In the genomic region with DNA sequence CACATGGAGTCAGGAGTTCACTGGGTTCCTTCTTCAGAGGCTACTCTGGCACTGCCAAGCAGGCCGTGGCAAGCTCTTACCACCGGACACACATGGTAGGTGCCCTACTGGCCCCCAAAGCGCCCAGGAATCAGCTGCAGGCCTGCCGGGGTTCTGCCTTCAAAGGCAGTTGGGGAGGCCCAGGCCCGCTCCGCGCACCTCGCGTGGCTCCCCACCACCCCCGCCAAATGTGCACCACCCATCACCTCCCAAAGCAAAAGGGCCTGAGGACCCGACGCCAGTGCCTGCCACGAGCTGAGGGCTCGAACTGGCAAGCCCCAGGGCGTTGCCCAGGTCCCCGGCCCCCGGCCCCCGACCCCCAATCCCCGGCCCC, we compare ENCODE assay signal across 8 cellular contexts.
DNase-seq lines count a peak whose midpoint lies in the region; ATAC-seq and TF ChIP-seq lines count a peak whose summit lies in the region.
"Had no signal": no experiment of that assay in that cellular context is flagged by ENCODE, and none has a peak within 500 bp of the region (broad histone marks: within the 10 kb centered on the region; RNA-seq: fewer than 3 reads in every experiment).

No MANE protein-coding gene starts in this region.

- no peak for TF ChIP-seq CTCF in Loucy (conservative IDR thresholded peaks at IDR 0.05; ENCODE audit: low read length)

- H3K36me3 ChIP-seq in Loucy (ENCODE audit: insufficient read depth, low read length): no peaks in the 10 kb centered on the region
- no peaks in the 10 kb centered on the region for H3K36me3 ChIP-seq in iPS-15b (ENCODE audit: control insufficient read depth, insufficient read depth, low read length)
- H3K36me3 ChIP-seq: SJSA1 had no signal

- CTCF ChIA-PET in activated naive CD4-positive, alpha-beta T cell treated with anti-CD3 and anti-CD28 coated beads, Interleukin-2, amount 10 ng/mL, durations not matched to agents 7 days and 5 days (lab: Charles Lee): interaction anchor here (1.4 to 2.0 kb wide), 3 partner anchors 9 to 397 kb away, joined by 3 to 6 read pairs (median 4); no protein-coding TSS in a partner anchor

- H3K9me3 Mint-ChIP-seq in activated naive CD4-positive, alpha-beta T cell treated with anti-CD3 and anti-CD28 coated beads, Interleukin-2, amount 10 ng/mL, durations not matched to agents 7 days and 5 days: no peaks in the 10 kb centered on the region

- H3K9ac ChIP-seq in Loucy (ENCODE audit: low read depth, low read length, poor library complexity, severe bottlenecking): peak overlapping the region; percentile 16
- no peak overlapping the region for H3K9ac ChIP-seq in iPS-15b (ENCODE audit: low read depth, low read length)

- no peaks in the 10 kb centered on the region for H3K27me3 Mint-ChIP-seq in activated naive CD4-positive, alpha-beta T cell treated with anti-CD3 and anti-CD28 coated beads, Interleukin-2, amount 10 ng/mL, durations not matched to agents 7 days and 5 days

- H3K27me3 ChIP-seq in Loucy (ENCODE audit: insufficient read depth, low read length, poor library complexity, severe bottlenecking) (no peaks in the 10 kb centered on the region), iPS-15b (ENCODE audit: control insufficient read depth, insufficient read depth, low read length) (peaks cover 18% of the 10 kb centered on the region)

- ATAC-seq in HG03439 (IDR thresholded peaks at IDR 0.05; ENCODE audit: unreplicated experiment) (no peak), GM19467 (IDR thresholded peaks at IDR 0.05; ENCODE audit: unreplicated experiment) (no peak)

- H3F3A ChIP-seq in Loucy (ENCODE audit: low read depth): no peaks in the 10 kb centered on the region

- 0 out of 2 replicates have a peak, but pooled peaks cover 3% of the 10 kb centered on the region for H3K79me2 ChIP-seq in Loucy (ENCODE audit: insufficient read depth, low read length)

- H3K4me2 ChIP-seq in Loucy (ENCODE audit: low read depth, low read length, poor library complexity, severe bottlenecking): peak overlapping the region; percentile 72

- H3K9me2 ChIP-seq in Loucy (replicated peaks; ENCODE audit: low read depth, low read length): no peaks in the 10 kb centered on the region

- peak overlapping the region; percentile 92 for H3K4me3 ChIP-seq in Loucy (ENCODE audit: low read length, poor library complexity, severe bottlenecking)
- peak overlapping the region; percentile 63 for H3K4me3 ChIP-seq in iPS-15b (ENCODE audit: low read depth, low read length)

- no peak overlapping the region for H2AFZ ChIP-seq in Loucy (ENCODE audit: low read length)

- no peaks in the 10 kb centered on the region for H4K20me1 ChIP-seq in Loucy (ENCODE audit: insufficient read depth, low read length, poor library complexity, severe bottlenecking)

- H3K9me3 ChIP-seq in Loucy (ENCODE audit: insufficient read depth, low read depth, low read length): no peaks in the 10 kb centered on the region
- no peaks in the 10 kb centered on the region for H3K9me3 ChIP-seq in iPS-15b (ENCODE audit: control insufficient read depth, insufficient read depth, low read length)
- H3K9me3 ChIP-seq: SJSA1 had no signal

- peaks cover 30% of the 10 kb centered on the region for H3K4me1 ChIP-seq in Loucy (ENCODE audit: insufficient read depth, low read length, poor library complexity, severe bottlenecking)
- peaks cover 2% of the 10 kb centered on the region for H3K4me1 ChIP-seq in iPS-15b (ENCODE audit: control insufficient read depth, insufficient read depth, low read length)

- H3K4me1 Mint-ChIP-seq in activated naive CD4-positive, alpha-beta T cell treated with anti-CD3 and anti-CD28 coated beads, Interleukin-2, amount 10 ng/mL, durations not matched to agents 7 days and 5 days: peaks cover 18% of the 10 kb centered on the region

- no peak overlapping the region for H3K27ac Mint-ChIP-seq in activated naive CD4-positive, alpha-beta T cell treated with anti-CD3 and anti-CD28 coated beads, Interleukin-2, amount 10 ng/mL, durations not matched to agents 7 days and 5 days

- H3K4me3 Mint-ChIP-seq in activated naive CD4-positive, alpha-beta T cell treated with anti-CD3 and anti-CD28 coated beads, Interleukin-2, amount 10 ng/mL, durations not matched to agents 7 days and 5 days: peak overlapping the region; percentile 71

- no peak for DNase-seq in activated naive CD4-positive, alpha-beta T cell treated with anti-CD3 and anti-CD28 coated beads, Interleukin-2, amount 10 ng/mL, durations not matched to agents 7 days and 5 days
- DNase-seq in stimulated activated CD4-positive, alpha-beta T cell treated with anti-CD3 and anti-CD28 coated beads, Interleukin-4, amount 100 ng/mL, for 1 hour: peak; percentile 35
- no peak for DNase-seq in GOT3 (lab: John Stamatoyannopoulos, UW)

- H3K36me3 Mint-ChIP-seq in activated naive CD4-positive, alpha-beta T cell treated with anti-CD3 and anti-CD28 coated beads, Interleukin-2, amount 10 ng/mL, durations not matched to agents 7 days and 5 days: no peaks in the 10 kb centered on the region
